In the genomic region with DNA sequence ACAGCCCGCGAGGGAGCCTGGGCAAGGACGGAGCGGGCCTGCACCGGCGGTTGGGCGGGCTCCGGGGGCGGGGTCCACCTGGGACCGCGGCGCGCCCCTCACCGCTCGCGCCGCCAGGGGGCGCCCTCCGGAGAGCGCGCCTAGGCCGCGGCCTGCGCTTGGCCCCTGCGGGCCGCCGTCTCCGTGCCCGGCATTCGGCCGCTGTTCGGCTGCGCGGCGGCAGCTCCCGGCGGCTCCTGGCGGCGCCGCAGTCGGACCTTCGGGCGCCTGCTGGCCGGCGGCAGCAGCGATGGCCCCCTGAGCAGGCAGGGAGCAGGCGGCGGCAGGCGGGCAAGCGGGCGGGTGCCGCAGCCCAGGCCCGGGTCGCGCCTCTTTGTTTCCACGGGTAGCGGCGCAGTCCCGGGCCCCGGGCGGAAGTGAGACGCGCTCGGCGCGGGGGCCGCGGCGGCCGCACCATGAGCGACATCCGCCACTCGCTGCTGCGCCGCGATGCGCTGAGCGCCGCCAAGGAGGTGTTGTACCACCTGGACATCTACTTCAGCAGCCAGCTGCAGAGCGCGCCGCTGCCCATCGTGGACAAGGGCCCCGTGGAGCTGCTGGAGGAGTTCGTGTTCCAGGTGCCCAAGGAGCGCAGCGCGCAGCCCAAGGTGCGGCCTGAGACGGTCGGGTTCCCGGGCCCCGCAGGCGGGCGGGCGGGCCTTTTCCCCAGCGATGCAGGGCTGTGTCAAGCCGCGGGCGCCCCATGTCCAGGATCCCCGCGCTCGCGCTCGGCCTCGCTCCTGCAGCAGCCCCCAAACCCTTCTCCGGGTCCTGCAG, we compare ENCODE assay signal across 1 cellular context.
TF ChIP-seq lines count a peak whose summit lies in the region.

Gene INTS15 (plus strand): TSS at position 193 of the 816 bp plus-strand sequence. CDS start 263 bp downstream, at position 456.

TF ChIP-seq in HEK293, 187 proteins besides CTCF, POLR2A, EP300 and RAD21 (continued from another document):
- TF ChIP-seq ZFP37 (tag by site-specific recombination; IDR thresholded peaks at IDR 0.05) (peak; percentile 66; the same call in 1 of the 2 replicates), ZEB2 (tag by site-specific recombination; IDR thresholded peaks at IDR 0.05) (peak; percentile 42; the same call in 1 of the 2 replicates), ZFP41 (tag by site-specific recombination; IDR thresholded peaks at IDR 0.05; ENCODE audit: borderline replicate concordance) (no peak), OSR2 (tag by site-specific recombination; IDR thresholded peaks at IDR 0.05) (no peak), GFI1B (tag by site-specific recombination; IDR thresholded peaks at IDR 0.05) (no peak), ZNF274 (IDR thresholded peaks at IDR 0.05; ENCODE audit: low read length) (no peak), ZNF274 (tag by site-specific recombination; IDR thresholded peaks at IDR 0.05; ENCODE audit: borderline replicate concordance) (no peak), ZNF324 (tag by site-specific recombination; IDR thresholded peaks at IDR 0.05) (no peak), TCF7L2 (IDR thresholded peaks at IDR 0.05; ENCODE audit: borderline replicate concordance, low read depth, low read length) (no peak), ZNF530 (tag by site-specific recombination; IDR thresholded peaks at IDR 0.05; ENCODE audit: low read depth) (no peak), ZBTB48 (tag by site-specific recombination; IDR thresholded peaks at IDR 0.05) (0 out of 2 replicates have a peak, but pooled peaks have one; percentile 22), ZNF184 (tag by site-specific recombination; IDR thresholded peaks at IDR 0.05) (no peak), MZF1 (tag by site-specific recombination; IDR thresholded peaks at IDR 0.05; ENCODE audit: borderline replicate concordance) (no peak), ZNF555 (tag by site-specific recombination; conservative IDR thresholded peaks at IDR 0.05) (no peak), MEIS1 (CRISPR knock-in tag; IDR thresholded peaks at IDR 0.05; ENCODE audit: borderline replicate concordance) (no peak), ZFP69B (tag by site-specific recombination; IDR thresholded peaks at IDR 0.05) (no peak), KLF9 (tag by site-specific recombination; IDR thresholded peaks at IDR 0.05; ENCODE audit: low read depth) (no peak), ZNF747 (tag by site-specific recombination; IDR thresholded peaks at IDR 0.05) (no peak), ZNF248 (tag by site-specific recombination; IDR thresholded peaks at IDR 0.05) (no peak), ZBTB11 (tag by site-specific recombination; conservative IDR thresholded peaks at IDR 0.05; ENCODE audit: low read depth) (peak; percentile 58; the same call in 1 of the 2 replicates), ZNF580 (tag by site-specific recombination; IDR thresholded peaks at IDR 0.05) (no peak), ZNF37A (tag by site-specific recombination; IDR thresholded peaks at IDR 0.05) (no peak), GLI2 (tag by site-specific recombination; IDR thresholded peaks at IDR 0.05; ENCODE audit: borderline replicate concordance, low read depth) (no peak), ZNF157 (tag by site-specific recombination; IDR thresholded peaks at IDR 0.05) (no peak), ZNF23 (tag by site-specific recombination; IDR thresholded peaks at IDR 0.05; ENCODE audit: borderline replicate concordance) (no peak)
- TF ChIP-seq, protein P1, sequence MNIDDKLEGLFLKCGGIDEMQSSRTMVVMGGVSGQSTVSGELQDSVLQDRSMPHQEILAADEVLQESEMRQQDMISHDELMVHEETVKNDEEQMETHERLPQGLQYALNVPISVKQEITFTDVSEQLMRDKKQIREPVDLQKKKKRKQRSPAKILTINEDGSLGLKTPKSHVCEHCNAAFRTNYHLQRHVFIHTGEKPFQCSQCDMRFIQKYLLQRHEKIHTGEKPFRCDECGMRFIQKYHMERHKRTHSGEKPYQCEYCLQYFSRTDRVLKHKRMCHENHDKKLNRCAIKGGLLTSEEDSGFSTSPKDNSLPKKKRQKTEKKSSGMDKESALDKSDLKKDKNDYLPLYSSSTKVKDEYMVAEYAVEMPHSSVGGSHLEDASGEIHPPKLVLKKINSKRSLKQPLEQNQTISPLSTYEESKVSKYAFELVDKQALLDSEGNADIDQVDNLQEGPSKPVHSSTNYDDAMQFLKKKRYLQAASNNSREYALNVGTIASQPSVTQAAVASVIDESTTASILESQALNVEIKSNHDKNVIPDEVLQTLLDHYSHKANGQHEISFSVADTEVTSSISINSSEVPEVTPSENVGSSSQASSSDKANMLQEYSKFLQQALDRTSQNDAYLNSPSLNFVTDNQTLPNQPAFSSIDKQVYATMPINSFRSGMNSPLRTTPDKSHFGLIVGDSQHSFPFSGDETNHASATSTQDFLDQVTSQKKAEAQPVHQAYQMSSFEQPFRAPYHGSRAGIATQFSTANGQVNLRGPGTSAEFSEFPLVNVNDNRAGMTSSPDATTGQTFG (tag by site-specific recombination; IDR thresholded peaks at IDR 0.05; ENCODE audit: borderline replicate concordance), result no peak
- TF ChIP-seq, protein P2, sequence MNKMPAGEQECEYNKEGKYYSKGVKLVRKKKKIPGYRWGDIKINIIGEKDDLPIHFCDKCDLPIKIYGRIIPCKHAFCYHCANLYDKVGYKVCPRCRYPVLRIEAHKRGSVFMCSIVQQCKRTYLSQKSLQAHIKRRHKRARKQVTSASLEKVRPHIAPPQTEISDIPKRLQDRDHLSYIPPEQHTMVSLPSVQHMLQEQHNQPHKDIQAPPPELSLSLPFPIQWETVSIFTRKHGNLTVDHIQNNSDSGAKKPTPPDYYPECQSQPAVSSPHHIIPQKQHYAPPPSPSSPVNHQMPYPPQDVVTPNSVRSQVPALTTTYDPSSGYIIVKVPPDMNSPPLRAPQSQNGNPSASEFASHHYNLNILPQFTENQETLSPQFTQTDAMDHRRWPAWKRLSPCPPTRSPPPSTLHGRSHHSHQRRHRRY (tag by site-specific recombination; IDR thresholded peaks at IDR 0.05), result no peak
- TF ChIP-seq, protein P3, sequence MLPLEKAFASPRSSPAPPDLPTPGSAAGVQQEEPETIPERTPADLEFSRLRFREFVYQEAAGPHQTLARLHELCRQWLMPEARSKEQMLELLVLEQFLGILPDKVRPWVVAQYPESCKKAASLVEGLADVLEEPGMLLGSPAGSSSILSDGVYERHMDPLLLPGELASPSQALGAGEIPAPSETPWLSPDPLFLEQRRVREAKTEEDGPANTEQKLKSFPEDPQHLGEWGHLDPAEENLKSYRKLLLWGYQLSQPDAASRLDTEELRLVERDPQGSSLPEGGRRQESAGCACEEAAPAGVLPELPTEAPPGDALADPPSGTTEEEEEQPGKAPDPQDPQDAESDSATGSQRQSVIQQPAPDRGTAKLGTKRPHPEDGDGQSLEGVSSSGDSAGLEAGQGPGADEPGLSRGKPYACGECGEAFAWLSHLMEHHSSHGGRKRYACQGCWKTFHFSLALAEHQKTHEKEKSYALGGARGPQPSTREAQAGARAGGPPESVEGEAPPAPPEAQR (tag by site-specific recombination; IDR thresholded peaks at IDR 0.05), result no peak
TF ChIP-seq in HEK293: peak in this region for 20.
